ENCODE assay signal across 1 cellular context in the genomic region with DNA sequence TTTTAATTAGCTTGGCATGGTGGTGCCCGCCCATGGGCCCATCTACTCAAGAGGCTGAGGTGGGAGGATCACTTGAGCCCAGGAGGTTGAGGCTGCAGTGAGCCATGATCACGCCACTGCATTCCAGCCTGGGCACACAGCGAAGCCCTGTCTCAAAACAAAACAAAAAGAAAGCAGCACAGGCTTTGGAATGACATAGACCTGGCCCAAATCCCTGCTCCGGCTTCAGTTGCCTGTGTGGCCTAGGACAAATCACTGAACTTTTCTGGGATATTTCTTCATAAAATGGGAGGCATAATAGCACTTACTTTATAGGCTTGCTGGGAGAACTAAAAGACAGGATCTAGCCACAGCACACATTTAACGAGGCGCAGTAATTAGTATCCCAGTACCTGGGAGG.
TF ChIP-seq lines count a peak whose summit lies in the region.

No MANE protein-coding gene starts in this region.

TF ChIP-seq in A549, 52 proteins besides CTCF, POLR2A, EP300 and RAD21:
- TF ChIP-seq, protein P1, sequence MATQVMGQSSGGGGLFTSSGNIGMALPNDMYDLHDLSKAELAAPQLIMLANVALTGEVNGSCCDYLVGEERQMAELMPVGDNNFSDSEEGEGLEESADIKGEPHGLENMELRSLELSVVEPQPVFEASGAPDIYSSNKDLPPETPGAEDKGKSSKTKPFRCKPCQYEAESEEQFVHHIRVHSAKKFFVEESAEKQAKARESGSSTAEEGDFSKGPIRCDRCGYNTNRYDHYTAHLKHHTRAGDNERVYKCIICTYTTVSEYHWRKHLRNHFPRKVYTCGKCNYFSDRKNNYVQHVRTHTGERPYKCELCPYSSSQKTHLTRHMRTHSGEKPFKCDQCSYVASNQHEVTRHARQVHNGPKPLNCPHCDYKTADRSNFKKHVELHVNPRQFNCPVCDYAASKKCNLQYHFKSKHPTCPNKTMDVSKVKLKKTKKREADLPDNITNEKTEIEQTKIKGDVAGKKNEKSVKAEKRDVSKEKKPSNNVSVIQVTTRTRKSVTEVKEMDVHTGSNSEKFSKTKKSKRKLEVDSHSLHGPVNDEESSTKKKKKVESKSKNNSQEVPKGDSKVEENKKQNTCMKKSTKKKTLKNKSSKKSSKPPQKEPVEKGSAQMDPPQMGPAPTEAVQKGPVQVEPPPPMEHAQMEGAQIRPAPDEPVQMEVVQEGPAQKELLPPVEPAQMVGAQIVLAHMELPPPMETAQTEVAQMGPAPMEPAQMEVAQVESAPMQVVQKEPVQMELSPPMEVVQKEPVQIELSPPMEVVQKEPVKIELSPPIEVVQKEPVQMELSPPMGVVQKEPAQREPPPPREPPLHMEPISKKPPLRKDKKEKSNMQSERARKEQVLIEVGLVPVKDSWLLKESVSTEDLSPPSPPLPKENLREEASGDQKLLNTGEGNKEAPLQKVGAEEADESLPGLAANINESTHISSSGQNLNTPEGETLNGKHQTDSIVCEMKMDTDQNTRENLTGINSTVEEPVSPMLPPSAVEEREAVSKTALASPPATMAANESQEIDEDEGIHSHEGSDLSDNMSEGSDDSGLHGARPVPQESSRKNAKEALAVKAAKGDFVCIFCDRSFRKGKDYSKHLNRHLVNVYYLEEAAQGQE (IDR thresholded peaks at IDR 0.05) = no peak
- TF ChIP-seq, protein P2, sequence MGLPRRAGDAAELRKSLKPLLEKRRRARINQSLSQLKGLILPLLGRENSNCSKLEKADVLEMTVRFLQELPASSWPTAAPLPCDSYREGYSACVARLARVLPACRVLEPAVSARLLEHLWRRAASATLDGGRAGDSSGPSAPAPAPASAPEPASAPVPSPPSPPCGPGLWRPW (IDR thresholded peaks at IDR 0.05) = no peak
- TF ChIP-seq, protein P3, sequence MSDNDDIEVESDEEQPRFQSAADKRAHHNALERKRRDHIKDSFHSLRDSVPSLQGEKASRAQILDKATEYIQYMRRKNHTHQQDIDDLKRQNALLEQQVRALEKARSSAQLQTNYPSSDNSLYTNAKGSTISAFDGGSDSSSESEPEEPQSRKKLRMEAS (IDR thresholded peaks at IDR 0.05) = no peak
- no peak for TF ChIP-seq ZFP36 (IDR thresholded peaks at IDR 0.05; ENCODE audit: borderline replicate concordance, partially characterized antibody)
- TF ChIP-seq MAZ (IDR thresholded peaks at IDR 0.05; ENCODE audit: borderline replicate concordance, low read depth, low read length) = no peak
- no peak for TF ChIP-seq NR3C1 (IDR thresholded peaks at IDR 0.05)
- no peak for TF ChIP-seq CHD2 (IDR thresholded peaks at IDR 0.05; ENCODE audit: low read length, partially characterized antibody)
- no peak for TF ChIP-seq ZSCAN20 (CRISPR knock-in tag; IDR thresholded peaks at IDR 0.05)
- TF ChIP-seq KDM1A (IDR thresholded peaks at IDR 0.05; ENCODE audit: low read depth) = no peak
TF ChIP-seq in A549: peak in this region for 0.
